38 cellular contexts compared by ENCODE assay signal in the genomic region with DNA sequence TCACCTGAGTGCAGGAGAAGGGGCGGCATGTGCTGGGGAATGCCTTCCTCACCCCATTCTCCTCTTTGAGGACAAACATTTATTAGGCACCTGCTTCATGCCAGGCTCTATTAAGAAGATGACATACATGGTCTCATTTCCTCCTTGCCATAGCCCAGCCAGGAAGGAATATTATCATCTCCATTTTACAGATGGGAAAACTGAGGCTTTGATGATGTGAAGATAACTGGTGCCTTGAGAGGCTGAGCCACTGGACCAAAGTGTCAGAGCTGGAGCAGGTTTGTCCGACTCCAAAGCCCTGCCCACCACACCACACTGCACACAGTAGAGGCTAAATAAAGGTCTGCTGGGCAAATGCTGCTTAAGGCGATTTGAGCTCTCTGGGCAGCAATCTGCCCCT. TPM values are rescaled to one million over a fixed set of nuclear protein-coding genes. Genes with fewer than 3 reads are reported as not detected.
"Had no signal": no experiment of that assay in that cellular context is flagged by ENCODE, and none has a peak within 500 bp of the region (broad histone marks: within the 10 kb centered on the region; RNA-seq: fewer than 3 reads in every experiment).

No MANE protein-coding gene starts in this region.

- H3K36me3 ChIP-seq: adrenal gland, brain microvascular endothelial cell, breast epithelium, cardiac muscle cell had no signal

- H3K27ac ChIP-seq: adrenal gland, body of pancreas, brain microvascular endothelial cell, breast epithelium, cardiac muscle cell, VCaP had no signal

- DNase-seq: activated B cell treated with CpG ODN at 0.5 μM for 24 hours; activated CD4-positive, alpha-beta memory T cell treated with anti-CD3 and anti-CD28 coated beads for 36 hours; activated CD4-positive, alpha-beta T cell treated with anti-CD3 and anti-CD28 coated beads for 4 hours; activated CD4-positive, alpha-beta T cell treated with anti-CD3 and anti-CD28 coated beads, Interleukin-2, amount 10 ng/mL, durations not matched to agents 24 days and 14 days; activated CD4-positive, alpha-beta T cell treated with anti-CD3 and anti-CD28 coated beads, Interleukin-2, amount 50 U/mL, for 1 hour; activated CD4-positive, alpha-beta T cell treated with anti-CD3 and anti-CD28 coated beads, Interleukin-2, amount 50 U/mL, for 4 hours; activated CD4-positive, CD25-positive, alpha-beta regulatory T cell treated with anti-CD3 and anti-CD28 coated beads, Interleukin-2, amount 50 U/mL, for 72 hours; activated CD8-positive, alpha-beta memory T cell treated with anti-CD3 and anti-CD28 coated beads, Interleukin-2, amount 50 U/mL, for 4 hours; activated CD8-positive, alpha-beta T cell treated with anti-CD3 and anti-CD28 coated beads for 36 hours; activated effector memory CD4-positive, alpha-beta T cell treated with anti-CD3 and anti-CD28 coated beads, Interleukin-2, amount 50 U/mL, for 16 hours; activated gamma-delta T cell treated with Interleukin-2 at 50 U/mL for 16 hours; activated naive CD4-positive, alpha-beta T cell; activated naive CD4-positive, alpha-beta T cell treated with anti-CD3 and anti-CD28 coated beads for 36 hours; activated naive CD4-positive, alpha-beta T cell treated with anti-CD3 and anti-CD28 coated beads, Interleukin-2, amount 50 U/mL, for 16 hours; activated naive CD8-positive, alpha-beta T cell treated with anti-CD3 and anti-CD28 coated beads for 36 hours; activated T-cell treated with anti-CD3 and anti-CD28 coated beads for 4 hours; activated T-cell treated with anti-CD3 and anti-CD28 coated beads, Interleukin-2, amount 50 U/mL, for 1 hour; activated T-cell treated with anti-CD3 and anti-CD28 coated beads, Interleukin-2, amount 50 U/mL, for 4 hours; activated T-cell treated with anti-CD3 and anti-CD28 coated beads, Interleukin-2, amount 50 U/mL, for 72 hours; adrenal gland; amniotic stem cell; aorta; body of pancreas; brain microvascular endothelial cell; caudate nucleus; cerebellar nuclear complex; T-helper 1 cell; T-helper 2 cell; T-helper 9 cell had no signal

- H3K4me1 ChIP-seq: adrenal gland, body of pancreas, breast epithelium had no signal

- H3K4me3 ChIP-seq: adrenal gland, body of pancreas, breast epithelium, cardiac muscle cell had no signal

- ATAC-seq: activated CD8-positive, alpha-beta T cell treated with anti-CD3 and anti-CD28 coated beads for 36 hours; activated naive CD4-positive, alpha-beta T cell treated with anti-CD3 and anti-CD28 coated beads, Interleukin-2, amount 50 U/mL, for 72 hours; activated T-cell treated with anti-CD3 and anti-CD28 coated beads, Interleukin-2, amount 50 U/mL, for 4 hours; activated T-cell treated with anti-CD3 and anti-CD28 coated beads, Interleukin-2, amount 50 U/mL, for 72 hours; activated T-helper 17 cell treated with anti-CD3 and anti-CD28 coated beads, Interleukin-2, amount 50 U/mL, for 72 hours; body of pancreas had no signal

- H3K9me3 ChIP-seq: adrenal gland, body of pancreas, breast epithelium had no signal

- FAIRE-seq: astrocyte, TTC549 had no signal

- H3K27me3 ChIP-seq: adrenal gland, body of pancreas, brain microvascular endothelial cell had no signal

RNA-seq across cellular contexts. Expression of a gene that starts 45.4 kb away (rescaled TPM):
- total RNA-seq: activated B cell treated with CpG ODN at 0.5 μM for 24 hours; activated CD4-positive, alpha-beta memory T cell treated with anti-CD3 and anti-CD28 coated beads for 36 hours; activated CD4-positive, alpha-beta T cell treated with anti-CD3 and anti-CD28 coated beads, Interleukin-2, amount 10 ng/mL, durations not matched to agents 24 days and 14 days; activated CD8-positive, alpha-beta memory T cell treated with anti-CD3 and anti-CD28 coated beads for 36 hours; activated CD8-positive, alpha-beta T cell treated with anti-CD3 and anti-CD28 coated beads for 36 hours; activated naive CD4-positive, alpha-beta T cell treated with anti-CD3 and anti-CD28 coated beads for 36 hours; activated naive CD8-positive, alpha-beta T cell treated with anti-CD3 and anti-CD28 coated beads for 36 hours; activated T-cell treated with anti-CD3 and anti-CD28 coated beads, Interleukin-2, amount 50 U/mL, for 4 hours; activated T-cell treated with anti-CD3 and anti-CD28 coated beads, Interleukin-2, amount 50 U/mL, for 72 hours; activated T-helper 1 cell treated with anti-CD3 and anti-CD28 coated beads, Interleukin-12 subunit alpha, Interleukin-12 subunit beta, Interleukin-2, Interleukin-4 antibody, amounts not matched to agents 30 ng/mL and 10 ng/mL and 1 ng/mL, durations not matched to agents 14 hours and 24 hours and 36 hours had no signal
